Comparison of ENCODE assay signal across 11 cellular contexts in genomic region chr4:42570221-42570620, GRCh38.
DNase-seq lines count a peak whose midpoint lies in the region; ATAC-seq and TF ChIP-seq lines count a peak whose summit lies in the region.
"Had no signal": no experiment of that assay in that cellular context is flagged by ENCODE, and none has a peak within 500 bp of the region (broad histone marks: within the 10 kb centered on the region; RNA-seq: fewer than 3 reads in every experiment).

No MANE protein-coding gene starts in this region.

- H3K27ac ChIP-seq in mammary epithelial cell (ENCODE audit: insufficient read depth, low read depth, low read length) (no peak overlapping the region), endodermal cell (ENCODE audit: low read depth, low read length) (no peak overlapping the region), aorta (ENCODE audit: low read depth in 1 of 2, low read length in 2 of 2) (no peak overlapping the region)
- no peak overlapping the region for H3K27ac ChIP-seq in naive thymus-derived CD4-positive, alpha-beta T cell (ENCODE audit: low read depth, low read length)
- H3K27ac ChIP-seq: GM23248, uterus had no signal

- CTCF ChIA-PET in MCF 10A (lab: Yijun Ruan, JAX), result interaction anchor here (0.6 to 5.2 kb wide), 10 partner anchors 66 to 441 kb away, joined by 3 to 63 read pairs (median 4); no protein-coding TSS in a partner anchor
- CTCF ChIA-PET in mammary epithelial cell (lab: Charles Lee; ENCODE audit: low non-redundant PET), result no interaction called here
- CTCF ChIA-PET in naive thymus-derived CD4-positive, alpha-beta T cell (lab: Charles Lee), result interaction anchor here (2.1 to 2.3 kb wide), 2 partner anchors 179 to 294 kb away, joined by 5 to 18 read pairs; no protein-coding TSS in a partner anchor

- H3K4me3 ChIP-seq in mammary epithelial cell (replicated peaks in 1 of 3; ENCODE audit: insufficient read depth in 1 of 3, low read depth in 2 of 3, low read length in 3 of 3), result no peak overlapping the region
- H3K4me3 ChIP-seq in endodermal cell (ENCODE audit: low read length), result no peak overlapping the region
- no peak overlapping the region for H3K4me3 ChIP-seq in naive thymus-derived CD4-positive, alpha-beta T cell (ENCODE audit: low read length)
- H3K4me3 ChIP-seq in aorta (ENCODE audit: low read length in 2 of 2), result no peak overlapping the region
- H3K4me3 ChIP-seq in H7 (ENCODE audit: insufficient read depth, low read depth, low read length), result no peak overlapping the region
- H3K4me3 ChIP-seq: GM23248, uterus had no signal

- H3K36me3 Mint-ChIP-seq in MCF 10A (ENCODE audit: insufficient read depth, unreplicated experiment), result no peaks in the 10 kb centered on the region
- no peaks in the 10 kb centered on the region for H3K36me3 Mint-ChIP-seq in endodermal cell (ENCODE audit: low read depth)
- H3K36me3 Mint-ChIP-seq in naive thymus-derived CD4-positive, alpha-beta T cell, result peaks cover 0 to 9% (median 0%) of the 10 kb centered on the region in 5 donors

- H3K9me3 ChIP-seq in mammary epithelial cell (replicated peaks; ENCODE audit: insufficient read depth, low read length), result no peaks in the 10 kb centered on the region
- H3K9me3 ChIP-seq in endodermal cell (ENCODE audit: control insufficient read depth, low read length), result no peaks in the 10 kb centered on the region
- H3K9me3 ChIP-seq in naive thymus-derived CD4-positive, alpha-beta T cell (ENCODE audit: control insufficient read depth in 2 of 3, low read length in 3 of 3), result no peaks in the 10 kb centered on the region
- no peaks in the 10 kb centered on the region for H3K9me3 ChIP-seq in aorta (ENCODE audit: control insufficient read depth, low read length)
- H3K9me3 ChIP-seq: uterus had no signal

- H3K4me3 Mint-ChIP-seq in MCF 10A (ENCODE audit: unreplicated experiment), result no peak overlapping the region
- H3K4me3 Mint-ChIP-seq in endodermal cell, result no peak overlapping the region
- no peak overlapping the region for H3K4me3 Mint-ChIP-seq in naive thymus-derived CD4-positive, alpha-beta T cell

- no peak overlapping the region for H3K4me2 ChIP-seq in mammary epithelial cell (ENCODE audit: insufficient read depth, low read depth, low read length)

- BruUV-seq in MCF 10A (replicated peaks; lab: Mats Ljungman, UMichigan) (no TSS peak), mammary epithelial cell (replicated peaks; lab: Mats Ljungman, UMichigan) (no TSS peak)

- peaks cover 2% of the 10 kb centered on the region for H3K27me3 ChIP-seq in mammary epithelial cell (ENCODE audit: insufficient read depth, low read length)
- no peaks in the 10 kb centered on the region for H3K27me3 ChIP-seq in endodermal cell (ENCODE audit: control insufficient read depth, insufficient read depth, low read length, poor library complexity, severe bottlenecking)
- no peaks in the 10 kb centered on the region for H3K27me3 ChIP-seq in naive thymus-derived CD4-positive, alpha-beta T cell (ENCODE audit: control insufficient read depth in 2 of 2, insufficient read depth in 2 of 2, low read length in 2 of 2)
- no peaks in the 10 kb centered on the region for H3K27me3 ChIP-seq in aorta (ENCODE audit: control insufficient read depth in 1 of 2, insufficient read depth in 2 of 2, low read length in 1 of 2)
- H3K27me3 ChIP-seq in H7 (ENCODE audit: control insufficient read depth, insufficient read depth, low read length), result no peaks in the 10 kb centered on the region
- H3K27me3 ChIP-seq: uterus had no signal

- no CpG with 5 or more reads among the region's 1 CpG for WGBS in mammary epithelial cell (ENCODE audit: low coverage, missing lambda C conversion rate)
- 94% methylated on average over 1 of the region's 1 CpG; no CpG with 5 or more reads in 1 of the 2 experiments for WGBS in endodermal cell (ENCODE audit: insufficient coverage in 1 of 2, insufficient read length in 1 of 2), 2 experiments
- 32 to 58% methylated on average over 1 of the region's 1 CpG for WGBS in aorta, 2 donors

- H3K4me1 Mint-ChIP-seq in MCF 10A (ENCODE audit: insufficient read depth, unreplicated experiment) (peaks cover 10% of the 10 kb centered on the region), endodermal cell (peaks cover 21% of the 10 kb centered on the region)
- peaks cover 0 to 4% (median 0%) of the 10 kb centered on the region in 7 donors for H3K4me1 Mint-ChIP-seq in naive thymus-derived CD4-positive, alpha-beta T cell

- H3K27ac Mint-ChIP-seq in MCF 10A (ENCODE audit: low read depth, unreplicated experiment) (no peak overlapping the region), endodermal cell (no peak overlapping the region)
- peak overlapping the region in 7 of 9 donors; percentile 2 to 85 (median 57) for H3K27ac Mint-ChIP-seq in naive thymus-derived CD4-positive, alpha-beta T cell

- H4K20me1 ChIP-seq in mammary epithelial cell (ENCODE audit: insufficient read depth, low read length), result no peaks in the 10 kb centered on the region

- intact Hi-C loops in MCF 10A (cut with micrococcal nuclease), result no loop called here
- intact Hi-C loops in mammary epithelial cell (cut with micrococcal nuclease), result no loop called here
- intact Hi-C loops in naive thymus-derived CD4-positive, alpha-beta T cell (cut with micrococcal nuclease), result no loop called here
- intact Hi-C loops in aorta (cut with DNase I), result loop anchor here in 1 of 2 donors (5.0 kb wide), 1 partner anchor 177 kb away; no protein-coding TSS in a partner anchor

- H3K36me3 ChIP-seq in mammary epithelial cell (ENCODE audit: insufficient read depth, low read length) (no peaks in the 10 kb centered on the region), endodermal cell (ENCODE audit: control insufficient read depth, insufficient read depth, low read length) (no peaks in the 10 kb centered on the region), aorta (ENCODE audit: control insufficient read depth in 1 of 2, insufficient read depth in 2 of 2, low read length in 1 of 2) (no peaks in the 10 kb centered on the region), H7 (replicated peaks; ENCODE audit: control insufficient read depth, insufficient read depth, low read length) (no peaks in the 10 kb centered on the region)
- H3K36me3 ChIP-seq in naive thymus-derived CD4-positive, alpha-beta T cell (ENCODE audit: control insufficient read depth in 2 of 3, insufficient read depth in 3 of 3, low read length in 3 of 3), result no peaks in the 10 kb centered on the region
- H3K36me3 ChIP-seq: uterus had no signal

- H3K27me3 Mint-ChIP-seq in MCF 10A (ENCODE audit: insufficient read depth, unreplicated experiment) (peaks cover 2% of the 10 kb centered on the region), endodermal cell (ENCODE audit: insufficient read depth) (no peaks in the 10 kb centered on the region)
- no peaks in the 10 kb centered on the region for H3K27me3 Mint-ChIP-seq in naive thymus-derived CD4-positive, alpha-beta T cell

- H3K9me3 Mint-ChIP-seq in MCF 10A (ENCODE audit: unreplicated experiment) (no peaks in the 10 kb centered on the region), endodermal cell (no peaks in the 10 kb centered on the region)
- H3K9me3 Mint-ChIP-seq in naive thymus-derived CD4-positive, alpha-beta T cell, result no peaks in the 10 kb centered on the region

- dilution Hi-C loops in mammary epithelial cell (cut with HindIII; ENCODE audit: low sequenced_read_pairs), result no loop called here

- H3K4me1 ChIP-seq in mammary epithelial cell (ENCODE audit: insufficient read depth, low read length), result no peaks in the 10 kb centered on the region
- H3K4me1 ChIP-seq in endodermal cell (ENCODE audit: control insufficient read depth, insufficient read depth, low read length), result peaks cover 13% of the 10 kb centered on the region
- H3K4me1 ChIP-seq in naive thymus-derived CD4-positive, alpha-beta T cell (ENCODE audit: control insufficient read depth in 2 of 2, insufficient read depth in 2 of 2, low read length in 2 of 2), result no peaks in the 10 kb centered on the region
- H3K4me1 ChIP-seq in aorta (ENCODE audit: control insufficient read depth in 1 of 2, insufficient read depth in 2 of 2, low read length in 2 of 2), result no peaks in the 10 kb centered on the region
- H3K4me1 ChIP-seq: uterus had no signal

- no peaks in the 10 kb centered on the region for H3K79me2 ChIP-seq in mammary epithelial cell (ENCODE audit: insufficient read depth, low read length)

- H2AFZ ChIP-seq in mammary epithelial cell (ENCODE audit: low read depth, low read length), result no peak overlapping the region
- H2AFZ ChIP-seq: GM23248 had no signal

- ATAC-seq in naive thymus-derived CD4-positive, alpha-beta T cell, result no peak
- ATAC-seq in aorta (ENCODE audit: low FRiP score) (peak; percentile 71), GM21526 (IDR thresholded peaks at IDR 0.05; ENCODE audit: low FRiP score, unreplicated experiment) (no peak)

- DNase-seq in MCF 10A (ENCODE audit: unreplicated experiment), result peak; percentile 84
- DNase-seq in mammary epithelial cell, result no peak
- peak; percentile 51 for DNase-seq in endodermal cell
- DNase-seq in naive thymus-derived CD4-positive, alpha-beta T cell, result no peak
- DNase-seq in aorta, result peak in 1 of 2 donors; percentile 64
- no peak for DNase-seq in stimulated activated CD4-positive, alpha-beta T cell treated with anti-CD3 and anti-CD28 coated beads, Interleukin-4, amount 100 ng/mL, for 4 hours
- DNase-seq in H7, result no peak
- DNase-seq: effector CD8-positive, alpha-beta T cell; GM23248; uterus had no signal

- POLR2A ChIA-PET in MCF 10A (lab: Yijun Ruan, JAX), result interaction anchor here (0.8 to 1.4 kb wide), 2 partner anchors 87 to 294 kb away, joined by 3 to 6 read pairs; partner anchors contain the start of gene ATP8A1
- POLR2A ChIA-PET in naive thymus-derived CD4-positive, alpha-beta T cell (lab: Charles Lee), result no interaction called here

- H3K9ac ChIP-seq in mammary epithelial cell (ENCODE audit: insufficient read depth, low read length) (no peak overlapping the region), endodermal cell (ENCODE audit: extremely low read depth, low read length, poor library complexity, severe bottlenecking) (no peak overlapping the region)
- H3K9ac ChIP-seq: GM23248 had no signal

- TF ChIP-seq CTCF in MCF 10A (IDR thresholded peaks at IDR 0.05; ENCODE audit: unreplicated experiment), result no peak
- no peak for TF ChIP-seq CTCF in mammary epithelial cell (conservative IDR thresholded peaks at IDR 0.05 in 1 of 2, IDR thresholded peaks at IDR 0.05 in 1 of 2; ENCODE audit: extremely low read depth in 1 of 2, insufficient read depth in 1 of 2, low read depth in 1 of 2, low read length in 2 of 2)
- TF ChIP-seq CTCF in endodermal cell (conservative IDR thresholded peaks at IDR 0.05), result no peak

- in situ Hi-C loops in mammary epithelial cell (cut with MboI; ENCODE audit: low sequenced_read_pairs in 2 of 2), result loop anchor here (5.0 kb wide), 2 partner anchors 292 to 302 kb away; no protein-coding TSS in a partner anchor

Comparison
In these comparisons a context has a peak if more than half of its experiments do, and no peak if none do; other contexts are left out.
1. DNase-seq: peak in MCF 10A (single experiment) and endodermal cell (single experiment); none in mammary epithelial cell (single experiment), naive thymus-derived CD4-positive, alpha-beta T cell (0 of 9), stimulated activated CD4-positive, alpha-beta T cell treated with anti-CD3 and anti-CD28 coated beads, Interleukin-4, amount 100 ng/mL, for 4 hours (0 of 2) and H7 (single experiment).
2. H3K27ac Mint-ChIP-seq: peak in naive thymus-derived CD4-positive, alpha-beta T cell (7 of 9); none in MCF 10A (single experiment) and endodermal cell (single experiment).